ENCODE assay signal across 31 cellular contexts in the genomic region with DNA sequence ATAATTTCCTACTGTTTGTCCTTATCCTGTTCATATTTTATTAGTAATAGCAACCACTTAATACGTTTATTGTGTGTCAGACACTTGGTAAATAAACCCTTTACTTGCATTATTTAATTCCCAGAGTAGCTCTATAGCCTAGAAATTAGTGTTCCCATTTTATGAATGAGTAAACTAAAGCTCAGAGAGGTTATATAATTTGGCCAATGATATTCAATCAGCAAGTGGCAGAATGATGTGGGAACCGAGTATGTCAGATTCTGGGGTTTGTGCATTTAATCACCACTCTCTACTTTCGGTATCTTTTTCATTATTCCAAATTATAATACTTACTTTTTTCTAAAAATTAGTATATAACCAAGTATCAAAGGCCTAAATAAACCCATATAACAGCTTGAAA. TPM values are rescaled to one million over a fixed set of nuclear protein-coding genes. Genes with fewer than 3 reads are reported as not detected.
"Had no signal": no experiment of that assay in that cellular context is flagged by ENCODE, and none has a peak within 500 bp of the region (broad histone marks: within the 10 kb centered on the region; RNA-seq: fewer than 3 reads in every experiment).

No MANE protein-coding gene starts in this region.

- H3K4me1 Mint-ChIP-seq: endodermal cell had no signal

- ATAC-seq: activated CD8-positive, alpha-beta T cell treated with anti-CD3 and anti-CD28 coated beads for 36 hours; activated T-cell treated with anti-CD3 and anti-CD28 coated beads, Interleukin-2, amount 50 U/mL, for 4 hours; esophagus mucosa had no signal

- FAIRE-seq: frontal cortex had no signal

- H3K4me3 Mint-ChIP-seq: activated CD4-positive, alpha-beta T cell treated with anti-CD3 and anti-CD28 coated beads, Interleukin-2, amount 10 ng/mL, durations not matched to agents 7 days and 5 days; activated CD8-positive, alpha-beta T cell treated with anti-CD3 and anti-CD28 coated beads for 36 hours; activated naive CD4-positive, alpha-beta T cell treated with anti-CD3 and anti-CD28 coated beads for 36 hours; activated naive CD4-positive, alpha-beta T cell treated with anti-CD3 and anti-CD28 coated beads, Interleukin-2, amount 50 U/mL, for 24 hours; activated naive CD8-positive, alpha-beta T cell treated with anti-CD3 and anti-CD28 coated beads for 36 hours; activated T-cell treated with anti-CD3 and anti-CD28 coated beads, Interleukin-2, amount 50 U/mL, for 4 hours; dendritic cell treated with granulocyte-macrophage colony-stimulating factor and Interleukin-4, amounts not matched to agents 40 ng/mL and 50 ng/mL, for 4 days; endodermal cell had no signal

- H3K36me3 ChIP-seq: ascending aorta, breast epithelium, cardiac muscle cell had no signal

- DNase-seq: activated CD4-positive, alpha-beta T cell treated with anti-CD3 and anti-CD28 coated beads for 4 hours; activated CD4-positive, alpha-beta T cell treated with anti-CD3 and anti-CD28 coated beads, Interleukin-2, amount 10 ng/mL, durations not matched to agents 7 days and 5 days; activated CD4-positive, alpha-beta T cell treated with anti-CD3 and anti-CD28 coated beads, Interleukin-2, amount 50 U/mL, for 48 hours; activated CD4-positive, CD25-positive, alpha-beta regulatory T cell; activated CD4-positive, CD25-positive, alpha-beta regulatory T cell treated with anti-CD3 and anti-CD28 coated beads, Interleukin-2, amount 50 U/mL, for 72 hours; activated CD8-positive, alpha-beta memory T cell treated with anti-CD3 and anti-CD28 coated beads for 24 hours; activated CD8-positive, alpha-beta T cell treated with anti-CD3 and anti-CD28 coated beads for 36 hours; activated effector memory CD4-positive, alpha-beta T cell treated with anti-CD3 and anti-CD28 coated beads, Interleukin-2, amount 50 U/mL, for 16 hours; activated naive CD4-positive, alpha-beta T cell treated with anti-CD3 and anti-CD28 coated beads for 36 hours; activated naive CD8-positive, alpha-beta T cell treated with anti-CD3 and anti-CD28 coated beads for 36 hours; activated T-cell treated with anti-CD3 and anti-CD28 coated beads, Interleukin-2, amount 50 U/mL, for 4 hours; central memory CD4-positive, alpha-beta T cell; cerebellar nuclear complex; dorsolateral prefrontal cortex; effector memory CD4-positive, alpha-beta T cell; endodermal cell; foreskin fibroblast; head of caudate nucleus; T-helper 2 cell had no signal

- H3K27ac ChIP-seq: ascending aorta, breast epithelium, cardiac muscle cell, coronary artery, dorsolateral prefrontal cortex had no signal

- H3K9me3 Mint-ChIP-seq: activated CD4-positive, alpha-beta T cell treated with anti-CD3 and anti-CD28 coated beads, Interleukin-2, amount 10 ng/mL, durations not matched to agents 7 days and 5 days; activated CD8-positive, alpha-beta T cell treated with anti-CD3 and anti-CD28 coated beads for 36 hours; activated naive CD4-positive, alpha-beta T cell treated with anti-CD3 and anti-CD28 coated beads for 36 hours; activated naive CD4-positive, alpha-beta T cell treated with anti-CD3 and anti-CD28 coated beads, Interleukin-2, amount 50 U/mL, for 24 hours; activated naive CD8-positive, alpha-beta T cell treated with anti-CD3 and anti-CD28 coated beads for 36 hours; activated T-cell treated with anti-CD3 and anti-CD28 coated beads, Interleukin-2, amount 50 U/mL, for 4 hours; activated T-helper 2 cell treated with anti-CD3 and anti-CD28 coated beads, Interferon-gamma antibody, Interleukin-2, Interleukin-4, amounts not matched to agents 10 μg/mL and 5 μg/mL and 100 μg/mL, durations not matched to agents 14 hours and 24 hours and 36 hours; brain; dendritic cell treated with granulocyte-macrophage colony-stimulating factor and Interleukin-4, amounts not matched to agents 40 ng/mL and 50 ng/mL, for 4 days; endodermal cell had no signal

- H3K27me3 Mint-ChIP-seq: activated CD8-positive, alpha-beta T cell treated with anti-CD3 and anti-CD28 coated beads for 36 hours; activated naive CD4-positive, alpha-beta T cell treated with anti-CD3 and anti-CD28 coated beads, Interleukin-2, amount 50 U/mL, for 24 hours; activated naive CD8-positive, alpha-beta T cell treated with anti-CD3 and anti-CD28 coated beads for 36 hours had no signal

- H3K36me3 Mint-ChIP-seq: activated naive CD4-positive, alpha-beta T cell treated with anti-CD3 and anti-CD28 coated beads, Interleukin-2, amount 50 U/mL, for 24 hours; activated naive CD8-positive, alpha-beta T cell treated with anti-CD3 and anti-CD28 coated beads for 36 hours; brain had no signal

- H3K4me3 ChIP-seq: ascending aorta, breast epithelium, cardiac muscle cell, coronary artery, dorsolateral prefrontal cortex had no signal

- H3K9me3 ChIP-seq: ascending aorta, breast epithelium had no signal

- H3K27me3 ChIP-seq: ascending aorta, breast epithelium, cardiac muscle cell, dorsolateral prefrontal cortex had no signal

- H3K4me1 ChIP-seq: ascending aorta, breast epithelium had no signal

- H3K27ac Mint-ChIP-seq: activated CD4-positive, alpha-beta T cell treated with anti-CD3 and anti-CD28 coated beads, Interleukin-2, amount 10 ng/mL, durations not matched to agents 7 days and 5 days; activated CD8-positive, alpha-beta T cell treated with anti-CD3 and anti-CD28 coated beads for 36 hours; activated naive CD4-positive, alpha-beta T cell treated with anti-CD3 and anti-CD28 coated beads for 36 hours; activated naive CD4-positive, alpha-beta T cell treated with anti-CD3 and anti-CD28 coated beads, Interleukin-2, amount 50 U/mL, for 24 hours; activated naive CD8-positive, alpha-beta T cell treated with anti-CD3 and anti-CD28 coated beads for 36 hours; activated T-helper 2 cell treated with anti-CD3 and anti-CD28 coated beads, Interferon-gamma antibody, Interleukin-2, Interleukin-4, amounts not matched to agents 10 μg/mL and 5 μg/mL and 100 μg/mL, durations not matched to agents 14 hours and 24 hours and 36 hours; brain; dendritic cell treated with granulocyte-macrophage colony-stimulating factor and Interleukin-4, amounts not matched to agents 40 ng/mL and 50 ng/mL, for 4 days; endodermal cell had no signal

RNA-seq across cellular contexts. Expression of a gene that starts 10.9 kb away (rescaled TPM):
- total RNA-seq: activated CD4-positive, alpha-beta T cell treated with anti-CD3 and anti-CD28 coated beads, Interleukin-2, amount 10 ng/mL, durations not matched to agents 7 days and 5 days; activated CD8-positive, alpha-beta T cell treated with anti-CD3 and anti-CD28 coated beads for 36 hours; activated naive CD4-positive, alpha-beta T cell treated with anti-CD3 and anti-CD28 coated beads for 36 hours; activated naive CD8-positive, alpha-beta T cell treated with anti-CD3 and anti-CD28 coated beads for 36 hours; activated T-cell treated with anti-CD3 and anti-CD28 coated beads, Interleukin-2, amount 50 U/mL, for 4 hours; activated T-helper 2 cell treated with anti-CD3 and anti-CD28 coated beads, Interferon-gamma antibody, Interleukin-2, Interleukin-4, amounts not matched to agents 10 μg/mL and 5 μg/mL and 100 μg/mL, durations not matched to agents 14 hours and 24 hours and 36 hours; ascending aorta; breast epithelium; cardiac muscle cell; dorsolateral prefrontal cortex; endodermal cell; epithelial cell of proximal tubule; esophagus mucosa; frontal cortex; T-helper 1 cell treated with Interleukin-12 subunit alpha and Interleukin-12 subunit beta and Interleukin-4 antibody, amounts not matched to agents 30 ng/mL and 1 ng/mL, for 36 hours had no signal
- polyA plus RNA-seq: cardiac muscle cell had no signal
